14 cellular contexts compared by ENCODE assay signal in the genomic region with DNA sequence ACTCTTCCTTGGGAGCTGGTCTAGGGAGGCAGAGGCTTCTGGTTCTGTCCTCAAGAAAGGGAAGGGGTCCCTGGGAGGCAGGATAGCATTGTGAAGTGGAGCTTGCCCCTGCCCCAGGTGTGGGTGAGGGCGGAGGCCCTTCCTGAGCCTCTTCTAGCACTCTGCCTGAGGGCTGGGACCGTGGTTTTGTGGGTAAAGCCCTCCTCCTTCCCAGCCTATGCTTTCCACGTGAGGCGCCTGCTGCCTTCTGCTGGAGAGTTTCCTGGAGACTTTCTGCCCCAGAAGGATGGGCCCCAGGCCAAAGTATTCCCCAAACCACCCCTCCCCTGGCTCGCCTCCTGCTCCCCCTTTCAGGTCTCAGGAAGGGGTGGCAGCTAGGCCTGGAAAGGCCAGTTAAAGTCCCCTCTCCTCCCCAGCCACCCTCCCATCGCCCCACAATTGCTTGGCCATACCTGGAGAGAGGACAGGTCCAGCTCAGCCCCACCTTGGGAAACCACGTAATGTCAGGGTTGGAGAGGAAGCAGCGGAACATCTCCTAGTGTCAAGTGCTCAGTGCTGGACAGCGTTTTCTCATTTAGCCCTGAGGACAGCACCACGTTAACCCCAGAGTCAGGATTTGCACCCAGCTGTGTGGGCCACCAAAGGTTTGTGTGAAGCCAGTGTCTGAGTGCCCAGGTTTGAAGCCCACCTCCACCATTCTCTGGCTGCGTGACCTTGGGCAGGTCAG. TPM values are rescaled to one million over a fixed set of nuclear protein-coding genes. Genes with fewer than 3 reads are reported as not detected.
DNase-seq lines count a peak whose midpoint lies in the region; ATAC-seq lines count a peak whose summit lies in the region.
"Had no signal": no experiment of that assay in that cellular context is flagged by ENCODE, and none has a peak within 500 bp of the region (broad histone marks: within the 10 kb centered on the region; RNA-seq: fewer than 3 reads in every experiment).

No MANE protein-coding gene starts in this region.

- peak overlapping the region; percentile 50 to 95 (median 87) for H3K27ac Mint-ChIP-seq in CD4-positive, alpha-beta memory T cell
- H3K27ac Mint-ChIP-seq in effector memory CD8-positive, alpha-beta T cell = peak overlapping the region; percentile 86 to 93
- H3K27ac Mint-ChIP-seq: activated B cell treated with CpG ODN at 0.5 μM for 24 hours had no signal

- H3K36me3 Mint-ChIP-seq in CD4-positive, alpha-beta memory T cell = peaks cover 13 to 26% of the 10 kb centered on the region in 2 donors
- H3K36me3 Mint-ChIP-seq in effector memory CD8-positive, alpha-beta T cell (ENCODE audit: insufficient read depth) = peaks cover 18% of the 10 kb centered on the region

- peaks cover 63% of the 10 kb centered on the region for H3K36me3 ChIP-seq in BLaER1
- H3K36me3 ChIP-seq in CD4-positive, alpha-beta memory T cell (ENCODE audit: insufficient read depth, low read length) = no peaks in the 10 kb centered on the region
- H3K36me3 ChIP-seq: colonic mucosa, esophagus muscularis mucosa, spleen had no signal

- CTCF ChIA-PET in CD4-positive, alpha-beta memory T cell (lab: Charles Lee; ENCODE audit: partially characterized antibody) = interaction anchor here (5.0 to 5.7 kb wide), 3 partner anchors 12 to 20 kb away, joined by 26 to 48 read pairs (median 35); no protein-coding TSS in a partner anchor

- no peaks in the 10 kb centered on the region for H3K27me3 Mint-ChIP-seq in CD4-positive, alpha-beta memory T cell
- H3K27me3 Mint-ChIP-seq in effector memory CD8-positive, alpha-beta T cell = no peaks in the 10 kb centered on the region

- POLR2A ChIA-PET in CD4-positive, alpha-beta memory T cell (lab: Charles Lee; ENCODE audit: partially characterized antibody) = interaction anchor here (1.2 to 5.4 kb wide), 6 partner anchors 8 to 29 kb away, joined by 3 to 50 read pairs (median 4); no protein-coding TSS in a partner anchor

- DNase-seq in CD4-positive, alpha-beta memory T cell = peak in 1 of 5 donors; percentile 26
- DNase-seq in NCI-H2196 treated with DMSO at 0.1 percent for 48 hours (lab: John Stamatoyannopoulos, UW; ENCODE audit: unreplicated experiment) (peak; percentile 22), NCI-H226 (no peak), SIG-M5 (lab: John Stamatoyannopoulos, UW) (no peak)
- no peak for DNase-seq in effector memory CD8-positive, alpha-beta T cell
- no peak for DNase-seq in stimulated activated CD4-positive, alpha-beta T cell treated with anti-CD3 and anti-CD28 coated beads, Interleukin-15, amount 100 ng/mL, for 24 hours
- no peak for DNase-seq in central memory CD4-positive, alpha-beta T cell
- DNase-seq: activated B cell treated with CpG ODN at 0.5 μM for 24 hours, colonic mucosa, NCI-H69, spleen had no signal

- H3K4me3 Mint-ChIP-seq in CD4-positive, alpha-beta memory T cell = peak overlapping the region; percentile 52 to 86 (median 75)
- H3K4me3 Mint-ChIP-seq in effector memory CD8-positive, alpha-beta T cell = peak overlapping the region; percentile 78 to 81
- H3K4me3 Mint-ChIP-seq: activated B cell treated with CpG ODN at 0.5 μM for 24 hours had no signal

- H3K27ac ChIP-seq in BLaER1 = no peak overlapping the region
- H3K27ac ChIP-seq in CD4-positive, alpha-beta memory T cell (ENCODE audit: low read depth, low read length) = peak overlapping the region; percentile 5
- H3K27ac ChIP-seq: C4-2B, colonic mucosa, esophagus muscularis mucosa, spleen had no signal

- H3K9me3 Mint-ChIP-seq in CD4-positive, alpha-beta memory T cell = no peaks in the 10 kb centered on the region
- no peaks in the 10 kb centered on the region for H3K9me3 Mint-ChIP-seq in effector memory CD8-positive, alpha-beta T cell
- H3K9me3 Mint-ChIP-seq: activated B cell treated with CpG ODN at 0.5 μM for 24 hours had no signal

- peak overlapping the region; percentile 35 for H3K4me2 ChIP-seq in BLaER1

- peak; percentile 65 for ATAC-seq in effector memory CD8-positive, alpha-beta T cell (replicated peaks)

- intact Hi-C loops in CD4-positive, alpha-beta memory T cell (cut with micrococcal nuclease) = no loop called here

- peaks cover 93% of the 10 kb centered on the region for H4K20me1 ChIP-seq in BLaER1

- peaks cover 48 to 81% (median 62%) of the 10 kb centered on the region in 4 donors for H3K4me1 Mint-ChIP-seq in CD4-positive, alpha-beta memory T cell
- peaks cover 75 to 76% of the 10 kb centered on the region in 2 donors for H3K4me1 Mint-ChIP-seq in effector memory CD8-positive, alpha-beta T cell (ENCODE audit: low read depth in 2 of 2)

- H3K4me1 ChIP-seq in BLaER1 = peaks cover 82% of the 10 kb centered on the region
- H3K4me1 ChIP-seq in CD4-positive, alpha-beta memory T cell (ENCODE audit: insufficient read depth, low read length) = peaks cover 92% of the 10 kb centered on the region

- no peak overlapping the region; the same call in 1 of the 2 replicates for H3K9ac ChIP-seq in BLaER1

- no peak overlapping the region for H3K4me3 ChIP-seq in BLaER1
- no peak overlapping the region for H3K4me3 ChIP-seq in CD4-positive, alpha-beta memory T cell (ENCODE audit: low read length in 2 of 2)
- H3K4me3 ChIP-seq: colonic mucosa, esophagus muscularis mucosa, spleen had no signal

- no peaks in the 10 kb centered on the region for H3K27me3 ChIP-seq in BLaER1
- H3K27me3 ChIP-seq in CD4-positive, alpha-beta memory T cell (ENCODE audit: insufficient read depth, low read length) = no peaks in the 10 kb centered on the region

- no peaks in the 10 kb centered on the region for H3K9me3 ChIP-seq in BLaER1
- no peaks in the 10 kb centered on the region for H3K9me3 ChIP-seq in CD4-positive, alpha-beta memory T cell (ENCODE audit: control insufficient read depth in 1 of 2, low read length in 2 of 2)
- H3K9me3 ChIP-seq: colonic mucosa, esophagus muscularis mucosa, spleen had no signal

RNA-seq across cellular contexts. Expression of a gene that starts 5.6 kb away (rescaled TPM):
- 10 to 100 TPM; 14.2 to 14.6 TPM for total RNA-seq in CD4-positive, alpha-beta memory T cell
- polyA plus RNA-seq in CD4-positive, alpha-beta memory T cell = 10 to 100 TPM in 1 of 2 donors, 1 to 10 TPM in 1; 1.2 to 13.1 TPM
